In the genomic region with DNA sequence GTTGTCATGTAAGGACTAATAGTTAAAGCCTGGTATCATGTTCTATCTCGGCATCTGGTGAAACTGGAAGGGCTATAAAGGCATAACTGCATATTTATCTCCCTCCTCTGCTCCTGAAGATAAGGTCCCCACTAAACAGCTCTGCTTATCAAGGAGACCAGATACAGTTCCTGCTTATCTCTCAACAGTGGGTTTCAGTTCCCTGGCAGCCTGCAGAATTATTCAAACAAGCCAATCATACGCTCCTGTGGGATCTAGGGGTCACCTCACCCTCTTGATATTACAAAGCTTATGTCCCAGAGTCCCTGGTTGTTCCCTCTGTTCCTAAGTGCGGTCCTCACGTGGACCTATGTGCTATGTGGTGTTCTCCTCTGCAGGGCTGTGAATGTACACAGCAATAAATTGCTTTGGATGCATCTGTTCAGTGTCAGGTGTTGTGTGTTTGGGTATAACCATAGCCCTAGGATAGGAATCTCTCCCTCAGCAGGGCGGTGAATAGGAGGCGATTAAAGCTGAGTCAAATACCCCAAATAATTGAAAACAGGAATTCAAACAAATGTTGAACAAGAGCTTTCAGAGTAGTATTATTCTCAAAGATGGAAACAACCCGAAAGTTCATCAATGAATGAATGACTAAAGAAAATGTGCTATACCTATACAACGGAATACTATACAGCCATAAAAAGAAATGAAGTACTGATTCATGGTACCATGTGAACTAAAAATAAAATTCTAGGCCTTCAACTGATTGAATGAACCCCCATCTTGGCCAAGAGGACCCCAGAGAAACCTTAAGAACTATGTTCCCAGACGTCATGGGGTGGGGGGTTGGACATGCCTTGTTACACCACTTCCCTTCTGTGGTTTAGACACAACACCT, we compare ENCODE assay signal across 1 cellular context.
A peak's percentile ranks its signal among the peaks of the same experiment; 100 is the strongest.
TF ChIP-seq lines count a peak whose summit lies in the region.

No MANE protein-coding gene starts in this region.

TF ChIP-seq in K562, 482 proteins besides CTCF, POLR2A, EP300 and RAD21 (continued from another document and continues in another):
- TF ChIP-seq NFATC3 (IDR thresholded peaks at IDR 0.05) (peak; percentile 60; the same call in 1 of the 2 replicates), NBN (IDR thresholded peaks at IDR 0.05; ENCODE audit: low read depth) (no peak; the same call in 1 of the 2 replicates), PYGO2 (tag; IDR thresholded peaks at IDR 0.05) (peak; percentile 98), ZNF717 (CRISPR knock-in tag; IDR thresholded peaks at IDR 0.05) (no peak), ARHGAP35 (IDR thresholded peaks at IDR 0.05; ENCODE audit: partially characterized antibody) (no peak), NFYB (IDR thresholded peaks at IDR 0.05; ENCODE audit: extremely low read depth, insufficient read length) (peak; percentile 86), CEBPG (CRISPR knock-in tag; IDR thresholded peaks at IDR 0.05) (no peak), CEBPG (tag; conservative IDR thresholded peaks at IDR 0.05 in 1 of 2, IDR thresholded peaks at IDR 0.05 in 1 of 2) (no peak), CAMTA2 (CRISPR knock-in tag; conservative IDR thresholded peaks at IDR 0.05) (no peak), SIRT6 (IDR thresholded peaks at IDR 0.05; ENCODE audit: low read depth, low read length) (no peak), DIDO1 (tag; IDR thresholded peaks at IDR 0.05; ENCODE audit: low read depth) (peak; percentile 59), TEAD1 (CRISPR knock-in tag; IDR thresholded peaks at IDR 0.05) (peak; percentile 48 to 97; a peak in 2 of 4 replicates), CXXC5 (CRISPR knock-in tag; IDR thresholded peaks at IDR 0.05) (peak; percentile 85), EHMT2 (IDR thresholded peaks at IDR 0.05) (no peak), FOXK1 (CRISPR knock-in tag; IDR thresholded peaks at IDR 0.05; ENCODE audit: borderline replicate concordance) (no peak), NRF1 (conservative IDR thresholded peaks at IDR 0.05 in 1 of 2, IDR thresholded peaks at IDR 0.05 in 1 of 2) (no peak), MED1 (CRISPR knock-in tag; IDR thresholded peaks at IDR 0.05; ENCODE audit: borderline replicate concordance) (no peak), ZNF75A (CRISPR knock-in tag; IDR thresholded peaks at IDR 0.05) (peak; percentile 54; the same call in 1 of the 2 replicates), HNRNPLL (IDR thresholded peaks at IDR 0.05; ENCODE audit: low read depth, low read length, poor library complexity, severe bottlenecking) (no peak), PHB2 (IDR thresholded peaks at IDR 0.05; ENCODE audit: low read depth) (peak; percentile 97), ZBTB8A (IDR thresholded peaks at IDR 0.05; ENCODE audit: partially characterized antibody) (no peak), NCOA4 (IDR thresholded peaks at IDR 0.05; ENCODE audit: partially characterized antibody) (peak; percentile 70), MYC (IDR thresholded peaks at IDR 0.05; ENCODE audit: low read depth, low read length) (peak; percentile 67), MYC (CRISPR knock-in tag; IDR thresholded peaks at IDR 0.05; ENCODE audit: borderline replicate concordance, low read depth) (no peak), JUNB (CRISPR knock-in tag; conservative IDR thresholded peaks at IDR 0.05) (no peak), ATF1 (CRISPR knock-in tag; IDR thresholded peaks at IDR 0.05) (no peak), ATF1 (tag; IDR thresholded peaks at IDR 0.05) (peak; percentile 70), NEUROD1 (IDR thresholded peaks at IDR 0.05; ENCODE audit: borderline replicate concordance, low read depth, low read length, partially characterized antibody) (peak; percentile 69), CCAR2 (IDR thresholded peaks at IDR 0.05; ENCODE audit: low read depth, low read length) (no peak), ZC3H11A (IDR thresholded peaks at IDR 0.05; ENCODE audit: low read depth, low read length) (no peak), CC2D1A (IDR thresholded peaks at IDR 0.05) (peak; percentile 100), RBBP5 (IDR thresholded peaks at IDR 0.05; ENCODE audit: borderline replicate concordance, insufficient read depth, low read length, poor library complexity, severe bottlenecking) (no peak), OTX1 (CRISPR knock-in tag; IDR thresholded peaks at IDR 0.05) (peak; percentile 6; the same call in 1 of the 2 replicates), ZKSCAN3 (CRISPR knock-in tag; IDR thresholded peaks at IDR 0.05) (no peak), MTA1 (IDR thresholded peaks at IDR 0.05; ENCODE audit: borderline replicate concordance) (peak; percentile 95), ZNF431 (CRISPR knock-in tag; IDR thresholded peaks at IDR 0.05) (no peak), THRAP3 (IDR thresholded peaks at IDR 0.05; ENCODE audit: borderline replicate concordance) (no peak), NUFIP1 (IDR thresholded peaks at IDR 0.05; ENCODE audit: partially characterized antibody) (peak; percentile 72), POLR3A (IDR thresholded peaks at IDR 0.05; ENCODE audit: borderline replicate concordance, extremely low read depth, insufficient read depth, insufficient read length) (no peak), CSDE1 (IDR thresholded peaks at IDR 0.05) (no peak; a peak in 1 of 4 replicates), ZNF695 (CRISPR knock-in tag; IDR thresholded peaks at IDR 0.05) (no peak), ZNF77 (CRISPR knock-in tag; IDR thresholded peaks at IDR 0.05) (no peak), ZNF644 (tag; IDR thresholded peaks at IDR 0.05; ENCODE audit: low read depth) (peak; percentile 98), ZNF239 (CRISPR knock-in tag; IDR thresholded peaks at IDR 0.05) (0 out of 2 replicates have a peak, but pooled peaks have one; percentile 55), PURB (CRISPR knock-in tag; IDR thresholded peaks at IDR 0.05; ENCODE audit: low read depth) (no peak), TEAD4 (IDR thresholded peaks at IDR 0.05; ENCODE audit: low read length) (peak; percentile 100), TEAD4 (CRISPR knock-in tag; IDR thresholded peaks at IDR 0.05; ENCODE audit: borderline replicate concordance) (no peak), SAP30 (IDR thresholded peaks at IDR 0.05; ENCODE audit: borderline replicate concordance, insufficient read depth, low read depth, low read length, poor library complexity, severe bottlenecking) (no peak), DACH1 (IDR thresholded peaks at IDR 0.05; ENCODE audit: partially characterized antibody) (peak; percentile 19), MXI1 (IDR thresholded peaks at IDR 0.05; ENCODE audit: low read depth, low read length) (peak; percentile 74; the same call in 1 of the 2 replicates), SRSF9 (IDR thresholded peaks at IDR 0.05; ENCODE audit: borderline replicate concordance, low read depth, low read length) (no peak), TCF7 (IDR thresholded peaks at IDR 0.05; ENCODE audit: borderline replicate concordance) (peak; percentile 85; the same call in 1 of the 2 replicates), U2AF1 (optimal IDR thresholded peaks at IDR 0.05; ENCODE audit: low read depth, low read length) (no peak), ZFP1 (CRISPR knock-in tag; IDR thresholded peaks at IDR 0.05) (no peak), ZC3H8 (IDR thresholded peaks at IDR 0.05) (no peak), PHF20 (IDR thresholded peaks at IDR 0.05; ENCODE audit: partially characterized antibody) (no peak), PTRF (tag; IDR thresholded peaks at IDR 0.05) (no peak), ARID2 (IDR thresholded peaks at IDR 0.05) (no peak)
- TF ChIP-seq, protein P1, sequence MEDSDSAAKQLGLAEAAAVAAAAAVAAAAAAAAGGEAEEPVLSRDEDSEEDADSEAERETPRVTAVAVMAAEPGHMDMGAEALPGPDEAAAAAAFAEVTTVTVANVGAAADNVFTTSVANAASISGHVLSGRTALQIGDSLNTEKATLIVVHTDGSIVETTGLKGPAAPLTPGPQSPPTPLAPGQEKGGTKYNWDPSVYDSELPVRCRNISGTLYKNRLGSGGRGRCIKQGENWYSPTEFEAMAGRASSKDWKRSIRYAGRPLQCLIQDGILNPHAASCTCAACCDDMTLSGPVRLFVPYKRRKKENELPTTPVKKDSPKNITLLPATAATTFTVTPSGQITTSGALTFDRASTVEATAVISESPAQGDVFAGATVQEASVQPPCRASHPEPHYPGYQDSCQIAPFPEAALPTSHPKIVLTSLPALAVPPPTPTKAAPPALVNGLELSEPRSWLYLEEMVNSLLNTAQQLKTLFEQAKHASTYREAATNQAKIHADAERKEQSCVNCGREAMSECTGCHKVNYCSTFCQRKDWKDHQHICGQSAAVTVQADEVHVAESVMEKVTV (CRISPR knock-in tag; IDR thresholded peaks at IDR 0.05): no peak; the same call in 1 of the 2 replicates
- TF ChIP-seq, protein P2, sequence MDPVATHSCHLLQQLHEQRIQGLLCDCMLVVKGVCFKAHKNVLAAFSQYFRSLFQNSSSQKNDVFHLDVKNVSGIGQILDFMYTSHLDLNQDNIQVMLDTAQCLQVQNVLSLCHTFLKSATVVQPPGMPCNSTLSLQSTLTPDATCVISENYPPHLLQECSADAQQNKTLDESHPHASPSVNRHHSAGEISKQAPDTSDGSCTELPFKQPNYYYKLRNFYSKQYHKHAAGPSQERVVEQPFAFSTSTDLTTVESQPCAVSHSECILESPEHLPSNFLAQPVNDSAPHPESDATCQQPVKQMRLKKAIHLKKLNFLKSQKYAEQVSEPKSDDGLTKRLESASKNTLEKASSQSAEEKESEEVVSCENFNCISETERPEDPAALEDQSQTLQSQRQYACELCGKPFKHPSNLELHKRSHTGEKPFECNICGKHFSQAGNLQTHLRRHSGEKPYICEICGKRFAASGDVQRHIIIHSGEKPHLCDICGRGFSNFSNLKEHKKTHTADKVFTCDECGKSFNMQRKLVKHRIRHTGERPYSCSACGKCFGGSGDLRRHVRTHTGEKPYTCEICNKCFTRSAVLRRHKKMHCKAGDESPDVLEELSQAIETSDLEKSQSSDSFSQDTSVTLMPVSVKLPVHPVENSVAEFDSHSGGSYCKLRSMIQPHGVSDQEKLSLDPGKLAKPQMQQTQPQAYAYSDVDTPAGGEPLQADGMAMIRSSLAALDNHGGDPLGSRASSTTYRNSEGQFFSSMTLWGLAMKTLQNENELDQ (CRISPR knock-in tag; IDR thresholded peaks at IDR 0.05; ENCODE audit: borderline replicate concordance): no peak
- TF ChIP-seq, protein P3, sequence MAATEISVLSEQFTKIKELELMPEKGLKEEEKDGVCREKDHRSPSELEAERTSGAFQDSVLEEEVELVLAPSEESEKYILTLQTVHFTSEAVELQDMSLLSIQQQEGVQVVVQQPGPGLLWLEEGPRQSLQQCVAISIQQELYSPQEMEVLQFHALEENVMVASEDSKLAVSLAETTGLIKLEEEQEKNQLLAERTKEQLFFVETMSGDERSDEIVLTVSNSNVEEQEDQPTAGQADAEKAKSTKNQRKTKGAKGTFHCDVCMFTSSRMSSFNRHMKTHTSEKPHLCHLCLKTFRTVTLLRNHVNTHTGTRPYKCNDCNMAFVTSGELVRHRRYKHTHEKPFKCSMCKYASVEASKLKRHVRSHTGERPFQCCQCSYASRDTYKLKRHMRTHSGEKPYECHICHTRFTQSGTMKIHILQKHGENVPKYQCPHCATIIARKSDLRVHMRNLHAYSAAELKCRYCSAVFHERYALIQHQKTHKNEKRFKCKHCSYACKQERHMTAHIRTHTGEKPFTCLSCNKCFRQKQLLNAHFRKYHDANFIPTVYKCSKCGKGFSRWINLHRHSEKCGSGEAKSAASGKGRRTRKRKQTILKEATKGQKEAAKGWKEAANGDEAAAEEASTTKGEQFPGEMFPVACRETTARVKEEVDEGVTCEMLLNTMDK (IDR thresholded peaks at IDR 0.05; ENCODE audit: borderline replicate concordance, insufficient read depth, low read depth, low read length, poor library complexity, severe bottlenecking): no peak
- TF ChIP-seq, protein P4, sequence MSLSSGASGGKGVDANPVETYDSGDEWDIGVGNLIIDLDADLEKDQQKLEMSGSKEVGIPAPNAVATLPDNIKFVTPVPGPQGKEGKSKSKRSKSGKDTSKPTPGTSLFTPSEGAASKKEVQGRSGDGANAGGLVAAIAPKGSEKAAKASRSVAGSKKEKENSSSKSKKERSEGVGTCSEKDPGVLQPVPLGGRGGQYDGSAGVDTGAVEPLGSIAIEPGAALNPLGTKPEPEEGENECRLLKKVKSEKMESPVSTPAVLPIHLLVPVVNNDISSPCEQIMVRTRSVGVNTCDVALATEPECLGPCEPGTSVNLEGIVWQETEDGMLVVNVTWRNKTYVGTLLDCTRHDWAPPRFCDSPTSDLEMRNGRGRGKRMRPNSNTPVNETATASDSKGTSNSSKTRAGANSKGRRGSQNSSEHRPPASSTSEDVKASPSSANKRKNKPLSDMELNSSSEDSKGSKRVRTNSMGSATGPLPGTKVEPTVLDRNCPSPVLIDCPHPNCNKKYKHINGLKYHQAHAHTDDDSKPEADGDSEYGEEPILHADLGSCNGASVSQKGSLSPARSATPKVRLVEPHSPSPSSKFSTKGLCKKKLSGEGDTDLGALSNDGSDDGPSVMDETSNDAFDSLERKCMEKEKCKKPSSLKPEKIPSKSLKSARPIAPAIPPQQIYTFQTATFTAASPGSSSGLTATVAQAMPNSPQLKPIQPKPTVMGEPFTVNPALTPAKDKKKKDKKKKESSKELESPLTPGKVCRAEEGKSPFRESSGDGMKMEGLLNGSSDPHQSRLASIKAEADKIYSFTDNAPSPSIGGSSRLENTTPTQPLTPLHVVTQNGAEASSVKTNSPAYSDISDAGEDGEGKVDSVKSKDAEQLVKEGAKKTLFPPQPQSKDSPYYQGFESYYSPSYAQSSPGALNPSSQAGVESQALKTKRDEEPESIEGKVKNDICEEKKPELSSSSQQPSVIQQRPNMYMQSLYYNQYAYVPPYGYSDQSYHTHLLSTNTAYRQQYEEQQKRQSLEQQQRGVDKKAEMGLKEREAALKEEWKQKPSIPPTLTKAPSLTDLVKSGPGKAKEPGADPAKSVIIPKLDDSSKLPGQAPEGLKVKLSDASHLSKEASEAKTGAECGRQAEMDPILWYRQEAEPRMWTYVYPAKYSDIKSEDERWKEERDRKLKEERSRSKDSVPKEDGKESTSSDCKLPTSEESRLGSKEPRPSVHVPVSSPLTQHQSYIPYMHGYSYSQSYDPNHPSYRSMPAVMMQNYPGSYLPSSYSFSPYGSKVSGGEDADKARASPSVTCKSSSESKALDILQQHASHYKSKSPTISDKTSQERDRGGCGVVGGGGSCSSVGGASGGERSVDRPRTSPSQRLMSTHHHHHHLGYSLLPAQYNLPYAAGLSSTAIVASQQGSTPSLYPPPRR (CRISPR knock-in tag; IDR thresholded peaks at IDR 0.05; ENCODE audit: borderline replicate concordance): no peak; the same call in 1 of the 2 replicates
- TF ChIP-seq, protein P5, sequence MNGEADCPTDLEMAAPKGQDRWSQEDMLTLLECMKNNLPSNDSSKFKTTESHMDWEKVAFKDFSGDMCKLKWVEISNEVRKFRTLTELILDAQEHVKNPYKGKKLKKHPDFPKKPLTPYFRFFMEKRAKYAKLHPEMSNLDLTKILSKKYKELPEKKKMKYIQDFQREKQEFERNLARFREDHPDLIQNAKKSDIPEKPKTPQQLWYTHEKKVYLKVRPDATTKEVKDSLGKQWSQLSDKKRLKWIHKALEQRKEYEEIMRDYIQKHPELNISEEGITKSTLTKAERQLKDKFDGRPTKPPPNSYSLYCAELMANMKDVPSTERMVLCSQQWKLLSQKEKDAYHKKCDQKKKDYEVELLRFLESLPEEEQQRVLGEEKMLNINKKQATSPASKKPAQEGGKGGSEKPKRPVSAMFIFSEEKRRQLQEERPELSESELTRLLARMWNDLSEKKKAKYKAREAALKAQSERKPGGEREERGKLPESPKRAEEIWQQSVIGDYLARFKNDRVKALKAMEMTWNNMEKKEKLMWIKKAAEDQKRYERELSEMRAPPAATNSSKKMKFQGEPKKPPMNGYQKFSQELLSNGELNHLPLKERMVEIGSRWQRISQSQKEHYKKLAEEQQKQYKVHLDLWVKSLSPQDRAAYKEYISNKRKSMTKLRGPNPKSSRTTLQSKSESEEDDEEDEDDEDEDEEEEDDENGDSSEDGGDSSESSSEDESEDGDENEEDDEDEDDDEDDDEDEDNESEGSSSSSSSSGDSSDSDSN (IDR thresholded peaks at IDR 0.05; ENCODE audit: borderline replicate concordance in 1 of 2, low read depth in 2 of 2, low read length in 2 of 2): no peak
